In the genomic region with DNA sequence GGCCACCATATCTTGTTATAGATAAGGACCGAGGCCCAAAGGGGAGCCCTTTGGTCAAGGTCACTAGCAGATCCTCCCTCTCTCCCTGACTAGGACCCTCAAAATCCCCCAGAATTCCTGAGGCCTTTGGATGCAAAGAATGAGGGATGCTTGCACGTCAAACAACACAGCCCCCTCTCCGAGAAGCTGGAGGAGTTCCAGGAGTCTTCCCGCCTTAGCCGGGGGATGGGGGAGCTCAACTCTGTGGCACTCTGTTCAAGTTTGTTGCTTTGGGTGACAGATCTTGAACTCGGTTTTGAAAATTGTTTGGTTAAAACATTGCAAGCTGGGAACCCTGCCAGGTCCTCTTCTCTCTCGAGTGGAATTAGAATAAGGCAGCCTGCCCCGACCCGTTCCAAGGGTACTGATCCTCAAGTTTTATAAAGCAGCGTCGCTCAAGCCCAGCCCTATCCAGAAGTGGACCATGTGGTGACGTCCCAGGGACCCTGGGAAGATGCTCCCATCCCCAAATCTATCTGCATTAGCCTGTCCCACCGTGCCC, we compare ENCODE assay signal across 15 cellular contexts.
DNase-seq lines count a peak whose midpoint lies in the region; ATAC-seq and TF ChIP-seq lines count a peak whose summit lies in the region.
"Had no signal": no experiment of that assay in that cellular context is flagged by ENCODE, and none has a peak within 500 bp of the region (broad histone marks: within the 10 kb centered on the region; RNA-seq: fewer than 3 reads in every experiment).

No MANE protein-coding gene starts in this region.

- in situ Hi-C loops in transverse colon (cut with MboI; ENCODE audit: low pct_ligation_motif_present in 1 of 4, low pct_unique_long_range_greater_than_20kb in 1 of 4, low sequenced_read_pairs in 3 of 4), result no loop called here

- no peaks in the 10 kb centered on the region for H3K4me1 ChIP-seq in colonic mucosa
- H3K4me1 ChIP-seq in transverse colon, result peaks cover 3 to 20% (median 12%) of the 10 kb centered on the region in 4 donors
- peaks cover 24% of the 10 kb centered on the region for H3K4me1 ChIP-seq in H9 (ENCODE audit: insufficient read depth, low read length)

- no peak overlapping the region for H2BK120ac ChIP-seq in H9 (ENCODE audit: low read depth, low read length, poor library complexity, severe bottlenecking)

- H2BK5ac ChIP-seq in H9 (ENCODE audit: insufficient read length, low read length), result no peak overlapping the region

- ATAC-seq in Right ventricle myocardium inferior, result peak; percentile 21
- ATAC-seq: activated T-cell treated with anti-CD3 and anti-CD28 coated beads, Interleukin-2, amount 50 U/mL, for 72 hours had no signal

- H3K4me3 ChIP-seq in colonic mucosa (no peak overlapping the region), transverse colon (no peak overlapping the region)

- no peaks in the 10 kb centered on the region for H3K9me3 ChIP-seq in colonic mucosa
- H3K9me3 ChIP-seq in transverse colon, result no peaks in the 10 kb centered on the region
- no peaks in the 10 kb centered on the region for H3K9me3 ChIP-seq in H9 (ENCODE audit: control insufficient read depth, low read depth, low read length)
- H3K9me3 ChIP-seq: neutrophil had no signal

- H2AFZ ChIP-seq in H9 (ENCODE audit: low read length), result no peak overlapping the region

- no peaks in the 10 kb centered on the region for H3K23me2 ChIP-seq in H9 (ENCODE audit: insufficient read length, low read depth, low read length, poor library complexity, severe bottlenecking)

- no peak overlapping the region for H3K56ac ChIP-seq in H9 (ENCODE audit: insufficient read length, low read depth, low read length)

- WGBS in transverse colon (ENCODE audit: low coverage in 1 of 2), 2 donors, result 29 to 54% methylated on average over 6 to 12 of the region's 13 CpGs
- WGBS in H9 (ENCODE audit: extremely low coverage, insufficient read length, low lambda C conversion rate), result no CpG with 5 or more reads among the region's 13 CpGs

- no peak overlapping the region for H3K18ac ChIP-seq in H9 (ENCODE audit: insufficient read length, low read depth, low read length)

- H4K20me1 ChIP-seq in H9 (ENCODE audit: control insufficient read depth, insufficient read depth, insufficient read length), result no peaks in the 10 kb centered on the region

- no peaks in the 10 kb centered on the region for H3K36me3 ChIP-seq in colonic mucosa
- no peaks in the 10 kb centered on the region for H3K36me3 ChIP-seq in transverse colon
- H3K36me3 ChIP-seq: neutrophil had no signal

- TF ChIP-seq POLR2A in transverse colon (IDR thresholded peaks at IDR 0.05), result no peak

- no peak for TF ChIP-seq CTCF in colonic mucosa (IDR thresholded peaks at IDR 0.05)
- TF ChIP-seq CTCF in transverse colon (IDR thresholded peaks at IDR 0.05), result no peak
- TF ChIP-seq CTCF in H9 (conservative IDR thresholded peaks at IDR 0.05), result no peak

- no peak overlapping the region for H2BK12ac ChIP-seq in H9 (ENCODE audit: insufficient read length, low read depth, low read length)

- no peak overlapping the region for H3K4ac ChIP-seq in H9 (ENCODE audit: low read depth, low read length)

- H3K9ac ChIP-seq in colonic mucosa (ENCODE audit: low read depth in 2 of 2, low read length in 2 of 2) (peak overlapping the region in 1 of 2 donors; percentile 12), H9 (ENCODE audit: extremely low read depth, insufficient read length, low read length) (no peak overlapping the region)

- no peak overlapping the region for H4K5ac ChIP-seq in H9 (ENCODE audit: insufficient read length, low read depth, low read length)

- H3K27me3 ChIP-seq in colonic mucosa (no peaks in the 10 kb centered on the region), transverse colon (no peaks in the 10 kb centered on the region), H9 (ENCODE audit: insufficient read depth, low read length) (no peaks in the 10 kb centered on the region)

- H3T11ph ChIP-seq in H9 (ENCODE audit: low read length), result no peak overlapping the region

- no peak for TF ChIP-seq EP300 in transverse colon (IDR thresholded peaks at IDR 0.05; ENCODE audit: low read depth)

- no peak overlapping the region for H3K4me2 ChIP-seq in H9 (ENCODE audit: insufficient read depth, insufficient read length, low read length)

- no peak overlapping the region for H4K91ac ChIP-seq in H9 (ENCODE audit: insufficient read length, low read depth, low read length)

- H2BK20ac ChIP-seq in H9 (ENCODE audit: low read depth, low read length, poor library complexity, severe bottlenecking), result no peak overlapping the region

- peaks cover 4% of the 10 kb centered on the region for H3K27me3 Mint-ChIP-seq in H9 (ENCODE audit: low read depth)

- H3K27ac Mint-ChIP-seq in H9, result peak overlapping the region in 1 of 3 experiments; percentile 63; a peak in 1 of 7 replicates
- H3K27ac Mint-ChIP-seq: activated T-cell treated with anti-CD3 and anti-CD28 coated beads, Interleukin-2, amount 50 U/mL, for 72 hours had no signal

- no peaks in the 10 kb centered on the region for H3K79me2 ChIP-seq in H9 (ENCODE audit: insufficient read depth, low read length)

- no peak overlapping the region; a peak in 1 of 5 replicates for H3K4me3 Mint-ChIP-seq in H9
- H3K4me3 Mint-ChIP-seq: activated T-cell treated with anti-CD3 and anti-CD28 coated beads, Interleukin-2, amount 50 U/mL, for 72 hours had no signal

- H3K27ac ChIP-seq in colonic mucosa (no peak overlapping the region), transverse colon (peak overlapping the region; percentile 52 to 74 (median 59)), H9 (ENCODE audit: insufficient read length, low read depth, low read length) (no peak overlapping the region)
- H3K27ac ChIP-seq: neutrophil had no signal

- H3K9me3 Mint-ChIP-seq in H9, result no peaks in the 10 kb centered on the region; a peak in 2 of 5 replicates
- H3K9me3 Mint-ChIP-seq: activated T-cell treated with anti-CD3 and anti-CD28 coated beads, Interleukin-2, amount 50 U/mL, for 72 hours had no signal

- H2BK15ac ChIP-seq in H9 (ENCODE audit: low read depth, low read length), result no peak overlapping the region

- intact Hi-C loops in Right ventricle myocardium inferior (cut with DNase I) (loop anchor here (1.0 to 2.0 kb wide), 2 partner anchors 26 to 80 kb away; no protein-coding TSS in a partner anchor), cardiac septum (cut with DNase I) (loop anchor here (2.0 to 10.0 kb wide), 3 partner anchors 26 to 238 kb away; a partner anchor contains a TSS), colonic mucosa (cut with DNase I) (no loop called here), transverse colon (cut with DNase I; ENCODE audit: low total_unique reads) (no loop called here)

- no peaks in the 10 kb centered on the region for H3K79me1 ChIP-seq in H9 (ENCODE audit: insufficient read depth, low read depth, low read length, poor library complexity, severe bottlenecking)

- no peak overlapping the region for H2AK5ac ChIP-seq in H9 (ENCODE audit: insufficient read length, low read length)

- H3K4me1 Mint-ChIP-seq in H9, result peaks cover 51 to 58% of the 10 kb centered on the region in 2 experiments

- no peak overlapping the region for H3K23ac ChIP-seq in H9 (ENCODE audit: insufficient read length, low read depth, low read length)

- H3K36me3 Mint-ChIP-seq in H9 (ENCODE audit: insufficient read depth in 1 of 3, low read depth in 3 of 3), result no peaks in the 10 kb centered on the region; a peak in 1 of 7 replicates

- DNase-seq in Right ventricle myocardium inferior (ENCODE audit: missing footprints) (no peak), cardiac septum (ENCODE audit: low spot score) (no peak), colonic mucosa (peak; percentile 40), mucosa of gallbladder (ENCODE audit: low spot score) (peak; percentile 17), transverse colon (no peak), cerebellar nuclear complex (lab: John Stamatoyannopoulos, UW) (no peak), H9 (no peak)
- DNase-seq in stimulated activated CD4-positive, alpha-beta T cell treated with anti-CD3 and anti-CD28 coated beads, Interleukin-4, amount 100 ng/mL, for 24 hours, result no peak
- DNase-seq: activated CD4-positive, alpha-beta T cell treated with anti-CD3 and anti-CD28 coated beads for 1 hour; activated T-cell treated with anti-CD3 and anti-CD28 coated beads, Interleukin-2, amount 50 U/mL, for 72 hours; effector CD8-positive, alpha-beta T cell; NCI-H1436 treated with DMSO at 0.1 percent for 48 hours; stimulated activated CD8-positive, alpha-beta memory T cell treated with anti-CD3 and anti-CD28 coated beads, Interleukin-4, amount 100 ng/mL, for 48 hours; SW 1271 had no signal

- no peak overlapping the region for H3K14ac ChIP-seq in H9 (ENCODE audit: insufficient read depth, low read length)

- H4K8ac ChIP-seq in H9 (replicated peaks; ENCODE audit: insufficient read length, low read depth, low read length), result no peak overlapping the region

Comparison
In these comparisons a context has a peak if more than half of its experiments do, and no peak if none do; other contexts are left out.
1. DNase-seq: peak in colonic mucosa (single experiment) and mucosa of gallbladder (single experiment); none in Right ventricle myocardium inferior (single experiment), cardiac septum (single experiment), transverse colon (single experiment), cerebellar nuclear complex (0 of 2), H9 (single experiment) and stimulated activated CD4-positive, alpha-beta T cell treated with anti-CD3 and anti-CD28 coated beads, Interleukin-4, amount 100 ng/mL, for 24 hours (single experiment).
2. H3K27ac ChIP-seq: peak in transverse colon (4 of 4); none in colonic mucosa (single experiment) and H9 (single experiment).
3. intact Hi-C loops: an anchor here in Right ventricle myocardium inferior (1.0 to 2.0 kb wide) and cardiac septum (2.0 to 10.0 kb wide); none called in colonic mucosa and transverse colon.